Comparison of ENCODE assay signal across 15 cellular contexts in genomic region chr10:22368976-22369375, GRCh38. TPM values are rescaled to one million over a fixed set of nuclear protein-coding genes. Genes with fewer than 3 reads are reported as not detected.
A peak's percentile ranks its signal among the peaks of the same experiment; 100 is the strongest.
DNase-seq lines count a peak whose midpoint lies in the region; ATAC-seq, FAIRE-seq and TF ChIP-seq lines count a peak whose summit lies in the region.
"Had no signal": no experiment of that assay in that cellular context is flagged by ENCODE, and none has a peak within 500 bp of the region (broad histone marks: within the 10 kb centered on the region; RNA-seq: fewer than 3 reads in every experiment).

No MANE protein-coding gene starts in this region.

- no peaks in the 10 kb centered on the region for H3K9me2 ChIP-seq in Loucy (replicated peaks; ENCODE audit: low read depth, low read length)

- peak; percentile 15; the same call in 1 of the 2 replicates for TF ChIP-seq EP300 in K562 (IDR thresholded peaks at IDR 0.05; ENCODE audit: low read length)

- peaks cover 2% of the 10 kb centered on the region for H3K27me3 Mint-ChIP-seq in activated CD4-positive, alpha-beta T cell treated with anti-CD3 and anti-CD28 coated beads for 36 hours
- H3K27me3 Mint-ChIP-seq: CD4-positive, alpha-beta T cell had no signal

- peak; percentile 32 for FAIRE-seq in K562 (lab: Jason Lieb, UNC)

- H3K4me1 ChIP-seq in Loucy (ENCODE audit: insufficient read depth, low read length, poor library complexity, severe bottlenecking): peaks cover 48% of the 10 kb centered on the region
- H3K4me1 ChIP-seq in K562 (replicated peaks in 1 of 2; ENCODE audit: control insufficient read depth in 2 of 2, insufficient read depth in 2 of 2, low read length in 2 of 2): peaks cover 4 to 23% of the 10 kb centered on the region in 2 experiments
- no peaks in the 10 kb centered on the region for H3K4me1 ChIP-seq in body of pancreas

- H3K36me3 ChIP-seq in Loucy (ENCODE audit: insufficient read depth, low read length): no peaks in the 10 kb centered on the region
- no peaks in the 10 kb centered on the region for H3K36me3 ChIP-seq in K562 (ENCODE audit: control insufficient read depth, insufficient read depth, low read length)
- no peaks in the 10 kb centered on the region for H3K36me3 ChIP-seq in body of pancreas (replicated peaks in 1 of 2; ENCODE audit: insufficient read depth in 1 of 2, low read depth in 2 of 2)
- H3K36me3 ChIP-seq: HAP-1 had no signal

- H3K79me2 ChIP-seq in Loucy (ENCODE audit: insufficient read depth, low read length): no peaks in the 10 kb centered on the region
- no peaks in the 10 kb centered on the region for H3K79me2 ChIP-seq in K562 (ENCODE audit: control insufficient read depth, insufficient read depth, low read length)

- H3K27ac Mint-ChIP-seq in activated CD4-positive, alpha-beta T cell treated with anti-CD3 and anti-CD28 coated beads for 36 hours: no peak overlapping the region
- H3K27ac Mint-ChIP-seq: CD4-positive, alpha-beta T cell; HFFc6 had no signal

- POLR2A ChIA-PET in activated CD4-positive, alpha-beta T cell treated with anti-CD3 and anti-CD28 coated beads for 36 hours (lab: Charles Lee): interaction anchor here (1.0 kb wide), 1 partner anchor 65 kb away, joined by 3 read pairs; no protein-coding TSS in a partner anchor
- POLR2A ChIA-PET in K562 (lab: Yijun Ruan, JAX): interaction anchor here (0.6 kb wide), 1 partner anchor 140 kb away, joined by 3 read pairs; no protein-coding TSS in a partner anchor

- peaks cover 37% of the 10 kb centered on the region for H3K4me1 Mint-ChIP-seq in activated CD4-positive, alpha-beta T cell treated with anti-CD3 and anti-CD28 coated beads for 36 hours

- peak overlapping the region; percentile 52; the same call in 2 of the 3 replicates for H3K27ac ChIP-seq in K562 (ENCODE audit: extremely low read depth, low read depth, low read length)
- no peak overlapping the region for H3K27ac ChIP-seq in body of pancreas
- H3K27ac ChIP-seq: BLaER1, HL-60 had no signal

- no peak overlapping the region for H3K9ac ChIP-seq in Loucy (ENCODE audit: low read depth, low read length, poor library complexity, severe bottlenecking)
- H3K9ac ChIP-seq in K562 (ENCODE audit: insufficient read depth in 1 of 2, low read depth in 2 of 2, low read length in 2 of 2): peak overlapping the region in 1 of 2 experiments; percentile 20; a peak in 1 of 4 replicates
- H3K9ac ChIP-seq: BLaER1 had no signal

- in situ Hi-C loops in K562 (cut with MboI): no loop called here

- H3K9me3 Mint-ChIP-seq in activated CD4-positive, alpha-beta T cell treated with anti-CD3 and anti-CD28 coated beads for 36 hours (ENCODE audit: low read depth): no peaks in the 10 kb centered on the region
- H3K9me3 Mint-ChIP-seq: CD4-positive, alpha-beta T cell; HFFc6 had no signal

- no peaks in the 10 kb centered on the region for H3K9me1 ChIP-seq in K562 (ENCODE audit: control insufficient read depth, insufficient read depth, low read length)

- H3K4me3 ChIP-seq in Loucy (ENCODE audit: low read length, poor library complexity, severe bottlenecking): no peak overlapping the region
- no peak overlapping the region for H3K4me3 ChIP-seq in K562
- no peak overlapping the region for H3K4me3 ChIP-seq in body of pancreas
- H3K4me3 ChIP-seq: BLaER1, HAP-1 had no signal

- intact Hi-C loops in activated CD4-positive, alpha-beta T cell treated with anti-CD3 and anti-CD28 coated beads for 36 hours (cut with DNase I, micrococcal nuclease): loop anchor here in 1 of 2 experiments (5.0 kb wide), 1 partner anchor 68 kb away; no protein-coding TSS in a partner anchor
- intact Hi-C loops in K562 (cut with micrococcal nuclease): loop anchor here (2.0 kb wide), 1 partner anchor 22 kb away; no protein-coding TSS in a partner anchor
- intact Hi-C loops in body of pancreas (cut with DNase I): no loop called here

- H4K20me1 ChIP-seq in Loucy (ENCODE audit: insufficient read depth, low read length, poor library complexity, severe bottlenecking) (no peaks in the 10 kb centered on the region), K562 (replicated peaks; ENCODE audit: control insufficient read depth, insufficient read depth, low read length) (no peaks in the 10 kb centered on the region)
- H4K20me1 ChIP-seq: BLaER1 had no signal

- H3K36me3 Mint-ChIP-seq in activated CD4-positive, alpha-beta T cell treated with anti-CD3 and anti-CD28 coated beads for 36 hours (ENCODE audit: low read depth): no peaks in the 10 kb centered on the region

- 25% methylated on average over 2 of the region's 2 CpGs for WGBS in K562 (ENCODE audit: insufficient coverage, low coverage, missing lambda C conversion rate)
- WGBS in body of pancreas, 2 donors: 43 to 57% methylated on average over 2 of the region's 2 CpGs

- no peak for TF ChIP-seq RAD21 in K562 (CRISPR knock-in tag; conservative IDR thresholded peaks at IDR 0.05 in 1 of 2, IDR thresholded peaks at IDR 0.05 in 1 of 2)

- no TSS peak for BruUV-seq in K562 (replicated peaks; lab: Mats Ljungman, UMichigan)

- ATAC-seq in activated CD4-positive, alpha-beta T cell treated with anti-CD3 and anti-CD28 coated beads for 36 hours: peak; percentile 27
- ATAC-seq in K562: peak; percentile 48
- no peak for ATAC-seq in body of pancreas

- no peaks in the 10 kb centered on the region for H3K9me3 ChIP-seq in Loucy (ENCODE audit: insufficient read depth, low read depth, low read length)
- no peaks in the 10 kb centered on the region for H3K9me3 ChIP-seq in K562 (replicated peaks; ENCODE audit: control insufficient read depth, insufficient read depth, low read depth, low read length)
- H3K9me3 ChIP-seq in body of pancreas: no peaks in the 10 kb centered on the region
- H3K9me3 ChIP-seq: BLaER1, HAP-1 had no signal

- H3K4me2 ChIP-seq in Loucy (ENCODE audit: low read depth, low read length, poor library complexity, severe bottlenecking) (no peak overlapping the region), K562 (ENCODE audit: insufficient read depth, low read length) (0 out of 2 replicates have a peak overlapping the region, but pooled peaks have one; percentile 6)

- TF ChIP-seq CTCF in Loucy (conservative IDR thresholded peaks at IDR 0.05; ENCODE audit: low read length) (no peak), K562 (IDR thresholded peaks at IDR 0.05 in 2 of 3, conservative IDR thresholded peaks at IDR 0.05 in 1 of 3; ENCODE audit: insufficient read depth in 2 of 3, low read depth in 1 of 3, low read length in 3 of 3) (no peak), body of pancreas (IDR thresholded peaks at IDR 0.05) (no peak)

- no peak for DNase-seq in activated CD4-positive, alpha-beta T cell treated with anti-CD3 and anti-CD28 coated beads for 36 hours
- DNase-seq in activated CD4-positive, alpha-beta T cell treated with anti-CD3 and anti-CD28 coated beads, Interleukin-2, amount 50 U/mL, for 4 hours: no peak
- DNase-seq in K562 (ENCODE audit: extremely low read depth in 1 of 4, low spot score in 3 of 4) (peak in 2 of 4 experiments; percentile 18 to 56), COLO668 (lab: John Stamatoyannopoulos, UW; ENCODE audit: unreplicated experiment) (no peak), body of pancreas (no peak), NCI-H187 (lab: John Stamatoyannopoulos, UW) (no peak)
- DNase-seq: 8988T; CD4-positive, alpha-beta T cell; DMS79 treated with DMSO at 0.1 percent for 48 hours; GOT3; HFFc6 had no signal

- CTCF ChIA-PET in activated CD4-positive, alpha-beta T cell treated with anti-CD3 and anti-CD28 coated beads for 36 hours (lab: Charles Lee): interaction anchor here (1.3 kb wide), 1 partner anchor 20 kb away, joined by 3 read pairs; no protein-coding TSS in a partner anchor
- CTCF ChIA-PET in K562 (lab: Yijun Ruan, JAX; ENCODE audit: low intra/inter-chr PET ratio): no interaction called here

- H3K27me3 ChIP-seq in Loucy (ENCODE audit: insufficient read depth, low read length, poor library complexity, severe bottlenecking): no peaks in the 10 kb centered on the region
- no peaks in the 10 kb centered on the region for H3K27me3 ChIP-seq in K562 (ENCODE audit: control insufficient read depth in 2 of 2, insufficient read depth in 2 of 2, low read length in 2 of 2)
- no peaks in the 10 kb centered on the region for H3K27me3 ChIP-seq in body of pancreas
- H3K27me3 ChIP-seq: BLaER1 had no signal

- H2AFZ ChIP-seq in Loucy (ENCODE audit: low read length) (peak overlapping the region; percentile 59; the same call in 1 of the 2 replicates), K562 (ENCODE audit: low read depth, low read length) (peak overlapping the region; percentile 84)

- TF ChIP-seq POLR2A in K562 (conservative IDR thresholded peaks at IDR 0.05) (no peak), body of pancreas (IDR thresholded peaks at IDR 0.05) (no peak)

- H3K4me3 Mint-ChIP-seq in activated CD4-positive, alpha-beta T cell treated with anti-CD3 and anti-CD28 coated beads for 36 hours: no peak overlapping the region
- H3K4me3 Mint-ChIP-seq: CD4-positive, alpha-beta T cell; HFFc6 had no signal

- H3F3A ChIP-seq in Loucy (ENCODE audit: low read depth): no peaks in the 10 kb centered on the region

RNA-seq across cellular contexts. Expression of gene SPAG6, which starts 23.7 kb away (rescaled TPM):
- total RNA-seq in activated CD4-positive, alpha-beta T cell treated with anti-CD3 and anti-CD28 coated beads for 36 hours: under 1 TPM; 0.09 to 0.11 TPM
- total RNA-seq in K562 (2011; cell fraction: chromatin; rRNA removed; ENCODE audit: low replicate concordance): 7.9 and 17.0 TPM in 2 replicates
- 2.3 and 5.8 TPM in 2 replicates for total RNA-seq in K562 (2011; cell fraction: nucleolus; rRNA removed)
- total RNA-seq in K562 (2011; cell fraction: nucleoplasm; rRNA removed): 11.3 and 23.9 TPM in 2 replicates
- 3.5 and 4.2 TPM in 2 replicates for total RNA-seq in K562 (2014; rRNA removed)
- 11.8 and 12.7 TPM in 2 replicates for total RNA-seq in K562 (2014; rRNA removed; fragmentation: Illumina TruSeq; extraction: Trizol)
- 8.1 and 12.0 TPM in 2 replicates for total RNA-seq in K562 (2015; rRNA removed; fragmentation: Illumina TruSeq; extraction: Trizol)
- 6.6 and 7.5 TPM in 2 replicates for total RNA-seq in K562 (2021)
- polyA plus RNA-seq in K562 (2011; rRNA removed): 0.30 and 4.7 TPM in 2 replicates
- polyA plus RNA-seq in K562 (2011; cell fraction: cytosol; rRNA removed): 0.09 and 0.92 TPM in 2 replicates
- polyA plus RNA-seq in K562 (2011; cell fraction: nucleus; rRNA removed): 0.55 and 2.5 TPM in 2 replicates
- 8.6 and 28.1 TPM in 2 replicates for polyA plus RNA-seq in K562 (2012)
- polyA plus RNA-seq in K562 (2014; fragmentation: Illumina TruSeq; extraction: Trizol): 12.9 and 15.7 TPM in 2 replicates
- 10 to 100 TPM; 17.5 to 23.1 TPM for polyA plus RNA-seq in K562 (2014; fragmentation: Nextera tagmentation; extraction: Ambion mirVana)
- polyA plus RNA-seq in K562 (2014; rRNA removed): 10.5 and 11.2 TPM in 2 replicates
- polyA minus RNA-seq in K562 (2011; rRNA and poly(A)+ RNA removed): 0.12 and 2.5 TPM in 2 replicates
- polyA minus RNA-seq in K562 (2011; cell fraction: cytosol; rRNA and poly(A)+ RNA removed): 1.0 TPM in 1 of 2 replicates, not detected in the other
- polyA minus RNA-seq in K562 (2011; cell fraction: nucleus; rRNA and poly(A)+ RNA removed): 0.33 and 3.5 TPM in 2 replicates
- under 1 TPM in 1 of 2 donors, not detected in 1; 0.26 TPM for total RNA-seq in body of pancreas
- total RNA-seq: CD4-positive, alpha-beta T cell; HFFc6 had no signal

RNA-seq across cellular contexts. Expression of gene BMI1, which starts 48.1 kb away (rescaled TPM):
- 10 to 100 TPM; 52.9 to 55.2 TPM for total RNA-seq in activated CD4-positive, alpha-beta T cell treated with anti-CD3 and anti-CD28 coated beads for 36 hours
- 33.8 and 136 TPM in 2 replicates for total RNA-seq in K562 (2011; cell fraction: chromatin; rRNA removed; ENCODE audit: low replicate concordance)
- total RNA-seq in K562 (2011; cell fraction: nucleolus; rRNA removed): 16.8 and 23.9 TPM in 2 replicates
- 36.0 and 42.4 TPM in 2 replicates for total RNA-seq in K562 (2011; cell fraction: nucleoplasm; rRNA removed)
- total RNA-seq in K562 (2014; rRNA removed) (55.4 and 56.3 TPM in 2 replicates), K562 (2014; rRNA removed; fragmentation: Illumina TruSeq; extraction: Trizol) (91.5 and 95.1 TPM in 2 replicates), K562 (2015; rRNA removed; fragmentation: Illumina TruSeq; extraction: Trizol) (96.4 and 103 TPM in 2 replicates), K562 (2021) (73.8 and 82.1 TPM in 2 replicates), body of pancreas (10 to 100 TPM; 24.7 to 38.7 TPM)
- polyA plus RNA-seq in K562 (2011; rRNA removed) (66.4 and 70.8 TPM in 2 replicates), K562 (2014; fragmentation: Illumina TruSeq; extraction: Trizol) (64.2 and 84.2 TPM in 2 replicates), K562 (2014; fragmentation: Nextera tagmentation; extraction: Ambion mirVana) (10 to 100 TPM; 21.4 to 30.0 TPM), K562 (2014; rRNA removed) (62.7 TPM in 2 replicates)
- 33.3 and 41.2 TPM in 2 replicates for polyA plus RNA-seq in K562 (2011; cell fraction: cytosol; rRNA removed)
- polyA plus RNA-seq in K562 (2011; cell fraction: nucleus; rRNA removed): 77.4 and 118 TPM in 2 replicates
- polyA plus RNA-seq in K562 (2012): 63.7 and 89.6 TPM in 2 replicates
- 117 and 139 TPM in 2 replicates for polyA minus RNA-seq in K562 (2011; rRNA and poly(A)+ RNA removed)
- 33.7 and 33.9 TPM in 2 replicates for polyA minus RNA-seq in K562 (2011; cell fraction: cytosol; rRNA and poly(A)+ RNA removed)
- 23.8 and 55.0 TPM in 2 replicates for polyA minus RNA-seq in K562 (2011; cell fraction: nucleus; rRNA and poly(A)+ RNA removed)

RNA-seq across cellular contexts. Expression of gene COMMD3, which starts 52.8 kb away (rescaled TPM):
- 10 to 100 TPM; 53.8 to 77.1 TPM for total RNA-seq in activated CD4-positive, alpha-beta T cell treated with anti-CD3 and anti-CD28 coated beads for 36 hours
- 36.2 and 67.3 TPM in 2 replicates for total RNA-seq in K562 (2011; cell fraction: chromatin; rRNA removed; ENCODE audit: low replicate concordance)
- 25.8 and 35.8 TPM in 2 replicates for total RNA-seq in K562 (2011; cell fraction: nucleolus; rRNA removed)
- total RNA-seq in K562 (2011; cell fraction: nucleoplasm; rRNA removed): 39.6 and 49.1 TPM in 2 replicates
- total RNA-seq in K562 (2014; rRNA removed): 50.7 and 51.3 TPM in 2 replicates
- total RNA-seq in K562 (2014; rRNA removed; fragmentation: Illumina TruSeq; extraction: Trizol): 78.6 and 80.1 TPM in 2 replicates
- total RNA-seq in K562 (2015; rRNA removed; fragmentation: Illumina TruSeq; extraction: Trizol): 77.5 and 85.9 TPM in 2 replicates
- total RNA-seq in K562 (2021): 69.4 and 82.0 TPM in 2 replicates
- 69.1 and 79.2 TPM in 2 replicates for polyA plus RNA-seq in K562 (2011; rRNA removed)
- 16.4 and 26.1 TPM in 2 replicates for polyA plus RNA-seq in K562 (2011; cell fraction: cytosol; rRNA removed)
- polyA plus RNA-seq in K562 (2011; cell fraction: nucleus; rRNA removed): 51.2 and 103 TPM in 2 replicates
- 79.7 and 98.3 TPM in 2 replicates for polyA plus RNA-seq in K562 (2012)
- polyA plus RNA-seq in K562 (2014; fragmentation: Illumina TruSeq; extraction: Trizol): 63.2 and 70.3 TPM in 2 replicates
- 100 to 1,000 TPM; 216 to 217 TPM for polyA plus RNA-seq in K562 (2014; fragmentation: Nextera tagmentation; extraction: Ambion mirVana)
- polyA plus RNA-seq in K562 (2014; rRNA removed): 72.5 and 80.5 TPM in 2 replicates
- polyA minus RNA-seq in K562 (2011; rRNA and poly(A)+ RNA removed): 19.3 and 21.8 TPM in 2 replicates
- polyA minus RNA-seq in K562 (2011; cell fraction: cytosol; rRNA and poly(A)+ RNA removed): 2.6 and 3.9 TPM in 2 replicates
- polyA minus RNA-seq in K562 (2011; cell fraction: nucleus; rRNA and poly(A)+ RNA removed): 23.8 and 53.2 TPM in 2 replicates
- 10 to 100 TPM; 14.8 to 32.7 TPM for total RNA-seq in body of pancreas
